Comparison of ENCODE assay signal across 28 cellular contexts in the genomic region with DNA sequence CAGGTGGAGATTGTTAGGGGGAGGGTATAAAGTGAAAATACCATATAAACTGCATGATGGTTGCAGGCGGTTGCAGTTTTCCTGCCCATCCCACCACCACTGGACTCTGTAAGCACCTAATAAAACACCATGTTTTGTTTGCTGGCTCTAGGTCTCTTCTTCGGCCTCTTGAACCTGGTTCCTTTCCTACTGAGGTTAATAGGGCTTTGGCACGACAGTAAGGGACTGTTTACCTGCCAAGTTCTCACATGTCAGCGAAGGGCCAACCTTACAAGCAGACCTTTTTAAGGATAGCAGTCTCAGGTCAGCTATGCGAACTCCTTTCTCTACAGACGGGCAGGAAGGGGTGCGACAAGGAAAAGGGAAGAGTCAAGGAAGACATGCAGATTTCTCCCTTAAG. TPM values are rescaled to one million over a fixed set of nuclear protein-coding genes. Genes with fewer than 3 reads are reported as not detected.
"Had no signal": no experiment of that assay in that cellular context is flagged by ENCODE, and none has a peak within 500 bp of the region (broad histone marks: within the 10 kb centered on the region; RNA-seq: fewer than 3 reads in every experiment).

No MANE protein-coding gene starts in this region.

- H3K36me3 ChIP-seq: brain microvascular endothelial cell, cardiac muscle cell, SJCRH30 had no signal

- H3K27ac Mint-ChIP-seq: activated CD8-positive, alpha-beta T cell treated with anti-CD3 and anti-CD28 coated beads for 36 hours; activated naive CD4-positive, alpha-beta T cell treated with anti-CD3 and anti-CD28 coated beads, Interleukin-2, amount 10 ng/mL, durations not matched to agents 7 days and 5 days; activated naive CD8-positive, alpha-beta T cell treated with anti-CD3 and anti-CD28 coated beads for 36 hours; activated T-cell treated with anti-CD3 and anti-CD28 coated beads, Interleukin-2, amount 50 U/mL, for 72 hours; activated T-helper 2 cell treated with anti-CD3 and anti-CD28 coated beads, Interferon-gamma antibody, Interleukin-2, Interleukin-4, amounts not matched to agents 10 μg/mL and 5 μg/mL and 100 μg/mL, durations not matched to agents 14 hours and 24 hours and 36 hours had no signal

- H3K27ac ChIP-seq: brain microvascular endothelial cell, cardiac muscle cell, SJCRH30 had no signal

- H3K4me1 ChIP-seq: SJCRH30 had no signal

- H3K9me3 ChIP-seq: SJCRH30, SK-N-SH had no signal

- H3K9me3 Mint-ChIP-seq: activated CD8-positive, alpha-beta T cell treated with anti-CD3 and anti-CD28 coated beads for 36 hours; activated naive CD4-positive, alpha-beta T cell treated with anti-CD3 and anti-CD28 coated beads, Interleukin-2, amount 10 ng/mL, durations not matched to agents 7 days and 5 days; activated naive CD8-positive, alpha-beta T cell treated with anti-CD3 and anti-CD28 coated beads for 36 hours; activated T-cell treated with anti-CD3 and anti-CD28 coated beads, Interleukin-2, amount 50 U/mL, for 72 hours; activated T-helper 2 cell treated with anti-CD3 and anti-CD28 coated beads, Interferon-gamma antibody, Interleukin-2, Interleukin-4, amounts not matched to agents 10 μg/mL and 5 μg/mL and 100 μg/mL, durations not matched to agents 14 hours and 24 hours and 36 hours had no signal

- H3K9ac ChIP-seq: SK-N-SH had no signal

- H3K36me3 Mint-ChIP-seq: activated naive CD4-positive, alpha-beta T cell treated with anti-CD3 and anti-CD28 coated beads, Interleukin-2, amount 10 ng/mL, durations not matched to agents 7 days and 5 days; activated naive CD8-positive, alpha-beta T cell treated with anti-CD3 and anti-CD28 coated beads for 36 hours had no signal

- DNase-seq: activated CD4-positive, CD25-positive, alpha-beta regulatory T cell; activated CD8-positive, alpha-beta memory T cell treated with anti-CD3 and anti-CD28 coated beads, Interleukin-2, amount 50 U/mL, for 4 hours; activated CD8-positive, alpha-beta T cell treated with anti-CD3 and anti-CD28 coated beads for 36 hours; activated gamma-delta T cell treated with Interleukin-2 at 50 U/mL for 16 hours; activated naive CD4-positive, alpha-beta T cell treated with anti-CD3 and anti-CD28 coated beads, Interleukin-2, amount 10 ng/mL, durations not matched to agents 7 days and 5 days; activated naive CD8-positive, alpha-beta T cell treated with anti-CD3 and anti-CD28 coated beads for 36 hours; activated T-cell treated with anti-CD3 and anti-CD28 coated beads, Interleukin-2, amount 50 U/mL, for 72 hours; brain microvascular endothelial cell; cerebellar nuclear complex; NCI-H1048; NCI-H146; NCI-H187 treated with DMSO at 0.1 percent for 48 hours; NCI-H2081 treated with DMSO at 0.1 percent for 48 hours; NCI-H2171; NCI-H2227 treated with DMSO at 0.1 percent for 48 hours; NCI-H446 treated with DMSO at 0.1 percent for 48 hours; NCI-H524 treated with DMSO at 0.1 percent for 48 hours; NCI-H748 treated with DMSO at 0.1 percent for 48 hours; OCI-M1; RPMI8226; SJCRH30; SK-N-SH; T-helper 1 cell; T1000 had no signal

- H3K27me3 ChIP-seq: brain microvascular endothelial cell, cardiac muscle cell, SJCRH30 had no signal

- H3K4me3 ChIP-seq: cardiac muscle cell, SJCRH30 had no signal

- ATAC-seq: activated CD8-positive, alpha-beta T cell treated with anti-CD3 and anti-CD28 coated beads for 36 hours; activated T-cell treated with anti-CD3 and anti-CD28 coated beads, Interleukin-2, amount 50 U/mL, for 72 hours; Panc1; Right ventricle myocardium inferior had no signal

- H3K4me3 Mint-ChIP-seq: activated CD8-positive, alpha-beta T cell treated with anti-CD3 and anti-CD28 coated beads for 36 hours; activated naive CD4-positive, alpha-beta T cell treated with anti-CD3 and anti-CD28 coated beads, Interleukin-2, amount 10 ng/mL, durations not matched to agents 7 days and 5 days; activated naive CD8-positive, alpha-beta T cell treated with anti-CD3 and anti-CD28 coated beads for 36 hours had no signal

RNA-seq across cellular contexts. Expression of a gene that starts 23.3 kb away (rescaled TPM):
- total RNA-seq: Right ventricle myocardium inferior, SJCRH30 had no signal

RNA-seq across cellular contexts. Expression of a gene that starts 39.6 kb away (rescaled TPM):
- total RNA-seq: activated CD8-positive, alpha-beta T cell treated with anti-CD3 and anti-CD28 coated beads for 36 hours; activated naive CD8-positive, alpha-beta T cell treated with anti-CD3 and anti-CD28 coated beads for 36 hours; activated T-helper 2 cell treated with anti-CD3 and anti-CD28 coated beads, Interferon-gamma antibody, Interleukin-2, Interleukin-4, amounts not matched to agents 10 μg/mL and 5 μg/mL and 100 μg/mL, durations not matched to agents 14 hours and 24 hours and 36 hours; Right ventricle myocardium inferior had no signal
